Comparison of ENCODE assay signal across 32 cellular contexts in genomic region chr6:163640641-163641040, GRCh38.
"Had no signal": no experiment of that assay in that cellular context is flagged by ENCODE, and none has a peak within 500 bp of the region (broad histone marks: within the 10 kb centered on the region; RNA-seq: fewer than 3 reads in every experiment).

No MANE protein-coding gene starts in this region.

- ATAC-seq: heart left ventricle; left lobe of liver; left ventricle myocardium superior; lower lobe of right lung; natural killer cell; right cardiac atrium; sciatic nerve; stimulated activated naive B cell treated with anti-CD40 and anti-IgM and Interleukin-4, amounts not matched to agents 10 μg/mL and 1 μg/mL and 100 μg/mL, for 72 hours; stimulated activated naive CD8-positive, alpha-beta T cell treated with anti-CD3 and anti-CD28 coated beads, Interleukin-15, Interleukin-2, amounts not matched to agents 100 U/mL and 50 U/mL, for 24 hours; upper lobe of right lung had no signal

- FAIRE-seq: islet of Langerhans, kidney, urothelium cell line had no signal

- H3K9me3 ChIP-seq: heart left ventricle, lower lobe of right lung, ovary, prostate gland, stomach, thoracic aorta, tibial artery, upper lobe of right lung had no signal

- H2AFZ ChIP-seq: neural progenitor cell had no signal

- H3K36me3 ChIP-seq: heart left ventricle, lower lobe of right lung, neural progenitor cell, ovary, prostate gland, stomach, thoracic aorta, tibial artery, upper lobe of right lung had no signal

- H3K27ac ChIP-seq: heart left ventricle, lower lobe of right lung, neural progenitor cell, ovary, prostate gland, skin epidermis, stomach, thoracic aorta, tibial artery, upper lobe of right lung had no signal

- H3K9ac ChIP-seq: neural progenitor cell had no signal

- H3K4me3 ChIP-seq: heart left ventricle, lower lobe of right lung, neural progenitor cell, ovary, prostate gland, skin epidermis, stomach, thoracic aorta, tibial artery, upper lobe of right lung had no signal

- H3K4me1 ChIP-seq: heart left ventricle, lower lobe of right lung, neural progenitor cell, prostate gland, stomach, tibial artery, upper lobe of right lung had no signal

- DNase-seq: heart left ventricle; hypothalamus; immature natural killer cell; kidney; left ventricle myocardium superior; lower lobe of right lung; mammary epithelial cell; mesenchymal stem cell; naive B cell; natural killer cell; nephron progenitor cell; ovary; retina; right cardiac atrium; stimulated activated CD4-positive, alpha-beta T cell treated with anti-CD3 and anti-CD28 coated beads, Interleukin-12 subunit alpha, Interleukin-12 subunit beta, amount 100 ng/mL, for 4 hours; stimulated activated CD4-positive, alpha-beta T cell treated with anti-CD3 and anti-CD28 coated beads, Interleukin-15, amount 100 ng/mL, for 24 hours; stimulated activated CD4-positive, alpha-beta T cell treated with anti-CD3 and anti-CD28 coated beads, Interleukin-2, amount 100 ng/mL, for 24 hours; stimulated activated CD4-positive, alpha-beta T cell treated with anti-CD3 and anti-CD28 coated beads, Interleukin-4, amount 100 ng/mL, for 1 hour; stimulated activated naive B cell treated with anti-CD40 and anti-IgM and Interleukin-4, amounts not matched to agents 10 μg/mL and 1 μg/mL and 100 μg/mL, for 72 hours; stimulated activated naive CD8-positive, alpha-beta T cell treated with anti-CD3 and anti-CD28 coated beads, Interleukin-15, Interleukin-2, amounts not matched to agents 100 U/mL and 50 U/mL, for 24 hours; stomach; trophoblast cell; upper lobe of right lung had no signal

- H3K4me2 ChIP-seq: neural progenitor cell had no signal

- H3K27me3 ChIP-seq: heart left ventricle, neural progenitor cell, ovary, stomach, upper lobe of right lung had no signal
